ENCODE assay signal across 9 cellular contexts in genomic region chr1:90773812-90774211, GRCh38. TPM values are rescaled to one million over a fixed set of nuclear protein-coding genes. Genes with fewer than 3 reads are reported as not detected.
"Had no signal": no experiment of that assay in that cellular context is flagged by ENCODE, and none has a peak within 500 bp of the region (broad histone marks: within the 10 kb centered on the region; RNA-seq: fewer than 3 reads in every experiment).

No MANE protein-coding gene starts in this region.

- H3K4me3 ChIP-seq: GM23338 had no signal

- H3K27ac ChIP-seq: HL-60, KMS-11 had no signal

- H2AFZ ChIP-seq: GM23338 had no signal

- H3K4me2 ChIP-seq: GM23338, KMS-11 had no signal

- DNase-seq: H9, HCEC 1CT, KBM-7 had no signal

- ATAC-seq: GM23338, HepG2 had no signal

- H3K9ac ChIP-seq: KMS-11 had no signal

RNA-seq across cellular contexts. Expression of gene BARHL2, which starts 56.7 kb away (rescaled TPM):
- total RNA-seq: GM23338, H9, HepG2, HT1080 had no signal
- polyA plus RNA-seq: GM23338, H1, HepG2 had no signal
